9 cellular contexts compared by ENCODE assay signal in the genomic region with DNA sequence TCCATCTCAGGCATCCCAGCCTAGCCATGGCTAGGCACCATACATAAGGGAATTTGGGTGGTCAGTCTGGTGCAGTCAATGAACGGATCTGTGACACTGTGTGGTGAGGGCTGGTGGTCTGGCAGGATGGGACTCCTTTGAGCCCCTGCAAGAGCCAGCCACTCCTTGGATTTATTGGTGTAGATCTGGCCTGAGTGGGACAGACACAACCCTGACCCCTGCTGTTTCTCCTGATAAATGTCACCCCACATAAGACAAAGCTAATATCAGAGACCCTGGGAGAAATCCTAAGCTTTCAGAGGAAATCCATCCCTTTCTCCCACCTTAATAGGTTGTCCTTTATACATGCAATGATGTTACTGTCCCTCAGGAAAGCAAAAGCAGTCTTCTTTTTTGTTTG. TPM values are rescaled to one million over a fixed set of nuclear protein-coding genes. Genes with fewer than 3 reads are reported as not detected.
A peak's percentile ranks its signal among the peaks of the same experiment; 100 is the strongest.
DNase-seq lines count a peak whose midpoint lies in the region; ATAC-seq, FAIRE-seq and TF ChIP-seq lines count a peak whose summit lies in the region.
"Had no signal": no experiment of that assay in that cellular context is flagged by ENCODE, and none has a peak within 500 bp of the region (broad histone marks: within the 10 kb centered on the region; RNA-seq: fewer than 3 reads in every experiment).

No MANE protein-coding gene starts in this region.

- in situ Hi-C loops in KBM-7 (cut with MboI; ENCODE audit: low pct_unique_long_range_greater_than_20kb, low sequenced_read_pairs): no loop called here

- H3K36me3 Mint-ChIP-seq in activated T-helper 2 cell treated with anti-CD3 and anti-CD28 coated beads, Interferon-gamma antibody, Interleukin-2, Interleukin-4, amounts not matched to agents 10 μg/mL and 5 μg/mL and 100 μg/mL, durations not matched to agents 14 hours and 24 hours and 36 hours (ENCODE audit: low read depth): peaks cover 3% of the 10 kb centered on the region

- peaks cover 6 to 11% (median 7%) of the 10 kb centered on the region in 3 donors for H3K4me1 ChIP-seq in pancreas

- no peak for TF ChIP-seq CTCF in pancreas (IDR thresholded peaks at IDR 0.05)

- FAIRE-seq in pancreas (lab: Jason Lieb, UNC): no peak

- no peak overlapping the region for H3K4me3 ChIP-seq in pancreas

- H3K27me3 Mint-ChIP-seq in activated T-helper 2 cell treated with anti-CD3 and anti-CD28 coated beads, Interferon-gamma antibody, Interleukin-2, Interleukin-4, amounts not matched to agents 10 μg/mL and 5 μg/mL and 100 μg/mL, durations not matched to agents 14 hours and 24 hours and 36 hours (ENCODE audit: low read depth): peaks cover 3% of the 10 kb centered on the region

- WGBS in pancreas, 2 donors: 55 to 78% methylated on average over 1 of the region's 1 CpG

- H3K9me3 ChIP-seq in pancreas: no peaks in the 10 kb centered on the region

- H3K27me3 ChIP-seq in pancreas: no peaks in the 10 kb centered on the region

- ATAC-seq in GM19023 (IDR thresholded peaks at IDR 0.05; ENCODE audit: unreplicated experiment) (no peak), pancreas (no peak)

- peaks cover 15% of the 10 kb centered on the region for H3K4me1 Mint-ChIP-seq in activated T-helper 2 cell treated with anti-CD3 and anti-CD28 coated beads, Interferon-gamma antibody, Interleukin-2, Interleukin-4, amounts not matched to agents 10 μg/mL and 5 μg/mL and 100 μg/mL, durations not matched to agents 14 hours and 24 hours and 36 hours (ENCODE audit: low read depth)

- H3K36me3 ChIP-seq in pancreas: no peaks in the 10 kb centered on the region

- DNase-seq in EL: peak; percentile 40
- peak; percentile 58 for DNase-seq in KBM-7
- no peak for DNase-seq in activated T-helper 2 cell treated with anti-CD3 and anti-CD28 coated beads, Interferon-gamma antibody, Interleukin-2, Interleukin-4, amounts not matched to agents 10 μg/mL and 5 μg/mL and 100 μg/mL, durations not matched to agents 14 hours and 24 hours and 36 hours (ENCODE audit: low spot score)
- peak; percentile 42 for DNase-seq in myocyte (ENCODE audit: low read depth)
- DNase-seq in pancreas: no peak
- no peak for DNase-seq in hepatic stellate cell (ENCODE audit: low spot score)
- DNase-seq in dedifferentiated amniotic fluid mesenchymal stem cell (ENCODE audit: extremely low spot score): no peak
- DNase-seq: stimulated activated naive CD4-positive, alpha-beta T cell treated with Interleukin-2 at 50 U/mL for 16 hours had no signal

- H3K4me3 Mint-ChIP-seq in activated T-helper 2 cell treated with anti-CD3 and anti-CD28 coated beads, Interferon-gamma antibody, Interleukin-2, Interleukin-4, amounts not matched to agents 10 μg/mL and 5 μg/mL and 100 μg/mL, durations not matched to agents 14 hours and 24 hours and 36 hours (ENCODE audit: low read depth): peak overlapping the region; percentile 65

- intact Hi-C loops in activated T-helper 2 cell treated with anti-CD3 and anti-CD28 coated beads, Interferon-gamma antibody, Interleukin-2, Interleukin-4, amounts not matched to agents 10 μg/mL and 5 μg/mL and 100 μg/mL, durations not matched to agents 14 hours and 24 hours and 36 hours (cut with micrococcal nuclease): loop anchor here (10.0 kb wide), 1 partner anchor 286 kb away; a partner anchor contains a TSS
- intact Hi-C loops in pancreas (cut with DNase I): no loop called here

- no peak overlapping the region for H3K27ac ChIP-seq in pancreas

- no peak overlapping the region for H3K27ac Mint-ChIP-seq in activated T-helper 2 cell treated with anti-CD3 and anti-CD28 coated beads, Interferon-gamma antibody, Interleukin-2, Interleukin-4, amounts not matched to agents 10 μg/mL and 5 μg/mL and 100 μg/mL, durations not matched to agents 14 hours and 24 hours and 36 hours

- H3K9me3 Mint-ChIP-seq in activated T-helper 2 cell treated with anti-CD3 and anti-CD28 coated beads, Interferon-gamma antibody, Interleukin-2, Interleukin-4, amounts not matched to agents 10 μg/mL and 5 μg/mL and 100 μg/mL, durations not matched to agents 14 hours and 24 hours and 36 hours: no peaks in the 10 kb centered on the region

RNA-seq across cellular contexts. Expression of a gene that starts 2.3 kb away (rescaled TPM):
- total RNA-seq in activated T-helper 2 cell treated with anti-CD3 and anti-CD28 coated beads, Interferon-gamma antibody, Interleukin-2, Interleukin-4, amounts not matched to agents 10 μg/mL and 5 μg/mL and 100 μg/mL, durations not matched to agents 14 hours and 24 hours and 36 hours: 0.37 and 0.91 TPM in 2 replicates
- total RNA-seq in myocyte (0.21 and 1.2 TPM in 2 replicates), pancreas (under 1 TPM; 0.31 to 0.88 (median 0.63) TPM)
- 0.43 TPM for polyA plus RNA-seq in myocyte (2012)
- polyA plus RNA-seq in pancreas: 1 to 10 TPM; 1.9 to 2.0 TPM

RNA-seq across cellular contexts. Expression of a gene that starts 2.5 kb away (rescaled TPM):
- 105 and 106 TPM in 2 replicates for total RNA-seq in activated T-helper 2 cell treated with anti-CD3 and anti-CD28 coated beads, Interferon-gamma antibody, Interleukin-2, Interleukin-4, amounts not matched to agents 10 μg/mL and 5 μg/mL and 100 μg/mL, durations not matched to agents 14 hours and 24 hours and 36 hours
- total RNA-seq in myocyte: 63.1 and 99.7 TPM in 2 replicates
- 35.9 TPM for polyA plus RNA-seq in myocyte (2012)
- 10 to 100 TPM; 16.4 to 40.7 (median 23.3) TPM for total RNA-seq in pancreas
- 100 to 1,000 TPM in 1 of 2 donors, 10 to 100 TPM in 1; 78.5 to 106 TPM for polyA plus RNA-seq in pancreas

RNA-seq across cellular contexts. Expression of a gene that starts 13.7 kb away (rescaled TPM):
- 8.6 and 10.3 TPM in 2 replicates for total RNA-seq in activated T-helper 2 cell treated with anti-CD3 and anti-CD28 coated beads, Interferon-gamma antibody, Interleukin-2, Interleukin-4, amounts not matched to agents 10 μg/mL and 5 μg/mL and 100 μg/mL, durations not matched to agents 14 hours and 24 hours and 36 hours
- total RNA-seq in myocyte (14.1 and 16.6 TPM in 2 replicates), pancreas (10 to 100 TPM in 3 of 6 donors, 1 to 10 TPM in 3; 5.7 to 49.7 (median 15.6) TPM)
- polyA plus RNA-seq in myocyte (2012): 3.0 TPM
- 10 to 100 TPM; 31.7 to 39.0 TPM for polyA plus RNA-seq in pancreas

RNA-seq across cellular contexts. Expression of a gene that starts 14.7 kb away (rescaled TPM):
- 11.3 and 11.8 TPM in 2 replicates for total RNA-seq in activated T-helper 2 cell treated with anti-CD3 and anti-CD28 coated beads, Interferon-gamma antibody, Interleukin-2, Interleukin-4, amounts not matched to agents 10 μg/mL and 5 μg/mL and 100 μg/mL, durations not matched to agents 14 hours and 24 hours and 36 hours
- 0.21 TPM in 1 of 2 replicates, not detected in the other for total RNA-seq in myocyte
- 1.2 TPM for polyA plus RNA-seq in myocyte (2012)
- 1 to 10 TPM in 3 of 6 donors, under 1 TPM in 3; 0.39 to 7.5 (median 1.0) TPM for total RNA-seq in pancreas
- 10 to 100 TPM; 14.7 to 17.8 TPM for polyA plus RNA-seq in pancreas

RNA-seq across cellular contexts. Expression of a gene that starts 23.9 kb away (rescaled TPM):
- 14.1 TPM in 2 replicates for total RNA-seq in activated T-helper 2 cell treated with anti-CD3 and anti-CD28 coated beads, Interferon-gamma antibody, Interleukin-2, Interleukin-4, amounts not matched to agents 10 μg/mL and 5 μg/mL and 100 μg/mL, durations not matched to agents 14 hours and 24 hours and 36 hours
- 8.1 and 10.9 TPM in 2 replicates for total RNA-seq in myocyte
- polyA plus RNA-seq in myocyte (2012): 31.8 TPM
- 10 to 100 TPM in 3 of 6 donors, 1 to 10 TPM in 3; 6.8 to 10.7 (median 9.0) TPM for total RNA-seq in pancreas
- 10 to 100 TPM; 14.8 to 19.7 TPM for polyA plus RNA-seq in pancreas

Comparison
In these comparisons a context has a peak if more than half of its experiments do, and no peak if none do; other contexts are left out.
1. DNase-seq: peak in EL (single experiment), KBM-7 (single experiment) and myocyte (single experiment); none in activated T-helper 2 cell treated with anti-CD3 and anti-CD28 coated beads, Interferon-gamma antibody, Interleukin-2, Interleukin-4, amounts not matched to agents 10 μg/mL and 5 μg/mL and 100 μg/mL, durations not matched to agents 14 hours and 24 hours and 36 hours (single experiment), pancreas (0 of 6), hepatic stellate cell (single experiment) and dedifferentiated amniotic fluid mesenchymal stem cell (single experiment).